In the genomic region with DNA sequence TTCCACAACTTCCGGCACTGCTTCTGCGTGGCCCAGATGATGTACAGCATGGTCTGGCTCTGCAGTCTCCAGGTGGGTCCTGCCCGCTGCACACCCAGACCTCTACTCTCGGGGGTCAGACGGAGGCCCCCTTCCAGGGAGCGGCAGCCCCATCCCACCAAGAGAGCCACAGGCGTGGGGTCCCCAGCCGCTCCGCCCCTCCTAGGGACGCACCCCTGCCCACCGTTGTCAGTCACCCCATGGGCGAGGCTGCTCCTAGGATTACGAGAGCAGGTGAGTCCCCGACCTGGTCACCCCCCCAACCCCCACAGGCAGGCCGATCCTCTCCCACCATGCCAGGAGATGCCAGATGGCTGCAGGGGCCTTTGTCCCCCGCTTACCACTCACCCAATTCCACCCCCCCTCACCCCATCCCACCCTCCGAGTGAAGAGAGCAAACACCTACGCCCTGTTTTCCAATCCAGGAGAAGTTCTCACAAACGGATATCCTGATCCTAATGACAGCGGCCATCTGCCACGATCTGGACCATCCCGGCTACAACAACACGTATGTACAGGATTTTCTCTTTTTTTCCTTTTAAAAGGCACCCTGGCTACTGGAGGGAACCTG, we compare ENCODE assay signal across 20 cellular contexts.
DNase-seq lines count a peak whose midpoint lies in the region; ATAC-seq and TF ChIP-seq lines count a peak whose summit lies in the region.
"Had no signal": no experiment of that assay in that cellular context is flagged by ENCODE, and none has a peak within 500 bp of the region (broad histone marks: within the 10 kb centered on the region; RNA-seq: fewer than 3 reads in every experiment).

No MANE protein-coding gene starts in this region.

- no peak for TF ChIP-seq CTCF in heart right ventricle (IDR thresholded peaks at IDR 0.05)

- no peaks in the 10 kb centered on the region for H3K4me1 ChIP-seq in heart right ventricle

- peaks cover 0 to 55% (median 0%) of the 10 kb centered on the region in 9 donors for H3K36me3 ChIP-seq in heart right ventricle

- H3K9me3 Mint-ChIP-seq in stimulated activated memory B cell treated with anti-CD40 and anti-IgM and Interleukin-4, amounts not matched to agents 10 μg/mL and 1 μg/mL and 100 μg/mL, for 72 hours, result no peaks in the 10 kb centered on the region
- H3K9me3 Mint-ChIP-seq: CD8-positive, alpha-beta memory T cell; IgD-negative memory B cell had no signal

- no peak overlapping the region for H3K4me3 ChIP-seq in heart right ventricle

- intact Hi-C loops in Right ventricle myocardium inferior (cut with DNase I) (no loop called here), heart right ventricle (cut with DNase I) (no loop called here)

- WGBS in heart right ventricle, 2 donors, result 90% methylated on average over 23 of the region's 23 CpGs

- H3K9me3 ChIP-seq in heart right ventricle, result no peaks in the 10 kb centered on the region

- no peak overlapping the region for H3K27ac ChIP-seq in heart right ventricle
- H3K27ac ChIP-seq: C4-2B had no signal

- no peaks in the 10 kb centered on the region for H3K4me1 Mint-ChIP-seq in stimulated activated memory B cell treated with anti-CD40 and anti-IgM and Interleukin-4, amounts not matched to agents 10 μg/mL and 1 μg/mL and 100 μg/mL, for 72 hours
- H3K4me1 Mint-ChIP-seq: CD8-positive, alpha-beta memory T cell had no signal

- ATAC-seq in Right ventricle myocardium inferior, result no peak
- ATAC-seq in heart right ventricle, result no peak
- peak; percentile 16 for ATAC-seq in esophagus mucosa
- ATAC-seq in stimulated activated memory B cell treated with anti-CD40 and anti-IgM and Interleukin-4, amounts not matched to agents 10 μg/mL and 1 μg/mL and 100 μg/mL, for 72 hours, result peak; percentile 21
- ATAC-seq in GM18519 (IDR thresholded peaks at IDR 0.05; ENCODE audit: low FRiP score, unreplicated experiment), result no peak

- DNase-seq in Right ventricle myocardium inferior (ENCODE audit: missing footprints) (peak; percentile 14), heart right ventricle (no peak), NCI-H69 (lab: John Stamatoyannopoulos, UW) (peak; percentile 60), NCI-H226 (no peak)
- no peak for DNase-seq in activated naive CD4-positive, alpha-beta T cell treated with Interleukin-2 at 50 U/mL for 16 hours
- DNase-seq: 8988T, AML-193, Calu3, DMS53, EL, GF-D8, GOT3, HCEC 1CT, NCI-H510A had no signal

- H3K4me3 Mint-ChIP-seq in stimulated activated memory B cell treated with anti-CD40 and anti-IgM and Interleukin-4, amounts not matched to agents 10 μg/mL and 1 μg/mL and 100 μg/mL, for 72 hours, result no peak overlapping the region
- H3K4me3 Mint-ChIP-seq: CD8-positive, alpha-beta memory T cell; IgD-negative memory B cell had no signal

- peaks cover 85% of the 10 kb centered on the region for H3K27me3 Mint-ChIP-seq in stimulated activated memory B cell treated with anti-CD40 and anti-IgM and Interleukin-4, amounts not matched to agents 10 μg/mL and 1 μg/mL and 100 μg/mL, for 72 hours
- H3K27me3 Mint-ChIP-seq: CD8-positive, alpha-beta memory T cell had no signal

- H3K36me3 Mint-ChIP-seq in stimulated activated memory B cell treated with anti-CD40 and anti-IgM and Interleukin-4, amounts not matched to agents 10 μg/mL and 1 μg/mL and 100 μg/mL, for 72 hours, result no peaks in the 10 kb centered on the region
- H3K36me3 Mint-ChIP-seq: IgD-negative memory B cell had no signal

- H3K27me3 ChIP-seq in heart right ventricle, result peaks cover 0 to 6% (median 0%) of the 10 kb centered on the region in 7 donors

- H3K27ac Mint-ChIP-seq in stimulated activated memory B cell treated with anti-CD40 and anti-IgM and Interleukin-4, amounts not matched to agents 10 μg/mL and 1 μg/mL and 100 μg/mL, for 72 hours, result no peak overlapping the region
- H3K27ac Mint-ChIP-seq: CD8-positive, alpha-beta memory T cell; IgD-negative memory B cell had no signal

Comparison
In these comparisons a context has a peak if more than half of its experiments do, and no peak if none do; other contexts are left out.
1. DNase-seq: peak in Right ventricle myocardium inferior (single experiment) and NCI-H69 (single experiment); none in heart right ventricle (0 of 2), activated naive CD4-positive, alpha-beta T cell treated with Interleukin-2 at 50 U/mL for 16 hours (single experiment) and NCI-H226 (single experiment).
2. ATAC-seq: peak in esophagus mucosa (single experiment) and stimulated activated memory B cell treated with anti-CD40 and anti-IgM and Interleukin-4, amounts not matched to agents 10 μg/mL and 1 μg/mL and 100 μg/mL, for 72 hours (single experiment); none in Right ventricle myocardium inferior (single experiment), heart right ventricle (0 of 8) and GM18519 (single experiment).